ENCODE assay signal across 33 cellular contexts in the genomic region with DNA sequence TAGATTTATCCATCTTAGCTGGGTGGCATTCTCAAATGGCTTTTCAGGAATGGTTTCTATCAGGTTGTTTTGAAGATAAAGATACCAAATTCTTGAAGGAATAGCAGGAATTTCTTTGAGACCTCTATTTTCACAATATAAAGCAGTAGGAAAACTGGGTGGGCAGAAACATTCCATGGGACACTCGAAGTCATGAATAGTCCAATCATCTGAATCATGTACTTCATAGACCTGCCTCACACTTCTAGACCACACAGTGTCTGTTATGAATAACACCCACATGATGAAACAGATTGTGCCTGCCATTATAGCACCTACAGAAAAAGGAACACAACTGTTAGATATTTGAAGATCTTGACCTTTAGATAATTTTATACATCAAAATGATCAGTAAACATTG. TPM values are rescaled to one million over a fixed set of nuclear protein-coding genes. Genes with fewer than 3 reads are reported as not detected.
"Had no signal": no experiment of that assay in that cellular context is flagged by ENCODE, and none has a peak within 500 bp of the region (broad histone marks: within the 10 kb centered on the region; RNA-seq: fewer than 3 reads in every experiment).

No MANE protein-coding gene starts in this region.

- H3K36me3 Mint-ChIP-seq: mesothelial cell of epicardium; naive B cell; natural killer cell treated with Interleukin-12 subunit alpha and Interleukin-12 subunit beta and Interleukin-15 and Interleukin-18, amount 100 ng/mL, for 72 hours; stimulated activated effector memory CD8-positive, alpha-beta T cell treated with anti-CD3 and anti-CD28 coated beads, Interleukin-12 subunit alpha, Interleukin-12 subunit beta, amount 100 ng/mL, for 72 hours had no signal

- H3K27me3 ChIP-seq: heart right ventricle, left lung, pancreas, spleen, suprapubic skin, tibial artery, upper lobe of right lung had no signal

- DNase-seq: heart right ventricle; hippocampal formation; kidney; left colon; left lung; mesendoderm; naive B cell; pancreas; posterior cingulate gyrus; retina; right cardiac atrium; small intestine; spleen; stimulated activated CD4-positive, alpha-beta T cell treated with anti-CD3 and anti-CD28 coated beads, Interleukin-4, amount 100 ng/mL, for 24 hours; stimulated activated naive CD4-positive, alpha-beta T cell; tibial artery; upper lobe of right lung had no signal

- H3K4me3 Mint-ChIP-seq: mesothelial cell of epicardium; naive B cell; natural killer cell treated with Interleukin-12 subunit alpha and Interleukin-12 subunit beta and Interleukin-15 and Interleukin-18, amount 100 ng/mL, for 72 hours; stimulated activated effector memory CD8-positive, alpha-beta T cell treated with anti-CD3 and anti-CD28 coated beads, Interleukin-12 subunit alpha, Interleukin-12 subunit beta, amount 100 ng/mL, for 72 hours; stimulated activated naive CD8-positive, alpha-beta T cell treated with anti-CD3 and anti-CD28 coated beads, Interleukin-15, Interleukin-2, amounts not matched to agents 100 ng/mL and 50 ng/mL, for 24 hours had no signal

- H3K27ac Mint-ChIP-seq: mesothelial cell of epicardium; naive B cell; natural killer cell treated with Interleukin-12 subunit alpha and Interleukin-12 subunit beta and Interleukin-15 and Interleukin-18, amount 100 ng/mL, for 72 hours; stimulated activated effector memory CD8-positive, alpha-beta T cell treated with anti-CD3 and anti-CD28 coated beads, Interleukin-12 subunit alpha, Interleukin-12 subunit beta, amount 100 ng/mL, for 72 hours; stimulated activated naive CD8-positive, alpha-beta T cell treated with anti-CD3 and anti-CD28 coated beads, Interleukin-15, Interleukin-2, amounts not matched to agents 100 ng/mL and 50 ng/mL, for 24 hours had no signal

- H3K36me3 ChIP-seq: heart right ventricle, left lung, pancreas, prostate gland, spleen, suprapubic skin, thoracic aorta, tibial artery, upper lobe of right lung had no signal

- H3K27me3 Mint-ChIP-seq: natural killer cell treated with Interleukin-12 subunit alpha and Interleukin-12 subunit beta and Interleukin-15 and Interleukin-18, amount 100 ng/mL, for 72 hours; stimulated activated naive CD8-positive, alpha-beta T cell treated with anti-CD3 and anti-CD28 coated beads, Interleukin-15, Interleukin-2, amounts not matched to agents 100 ng/mL and 50 ng/mL, for 24 hours had no signal

- H3K9me3 Mint-ChIP-seq: naive B cell; natural killer cell treated with Interleukin-12 subunit alpha and Interleukin-12 subunit beta and Interleukin-15 and Interleukin-18, amount 100 ng/mL, for 72 hours; stimulated activated effector memory CD8-positive, alpha-beta T cell treated with anti-CD3 and anti-CD28 coated beads, Interleukin-12 subunit alpha, Interleukin-12 subunit beta, amount 100 ng/mL, for 72 hours; stimulated activated naive CD8-positive, alpha-beta T cell treated with anti-CD3 and anti-CD28 coated beads, Interleukin-15, Interleukin-2, amounts not matched to agents 100 ng/mL and 50 ng/mL, for 24 hours had no signal

- H3K4me1 ChIP-seq: left lung, pancreas, prostate gland, spleen, suprapubic skin, upper lobe of right lung had no signal

- H3K27ac ChIP-seq: heart right ventricle, pancreas, prostate gland, spleen, suprapubic skin, thoracic aorta, tibial artery, upper lobe of right lung had no signal

- H3K4me3 ChIP-seq: heart right ventricle, left lung, lung, pancreas, prostate gland, spleen, suprapubic skin, thoracic aorta, tibial artery, upper lobe of right lung had no signal

- ATAC-seq: heart right ventricle; left colon; left lung; natural killer cell treated with Interleukin-12 subunit alpha and Interleukin-12 subunit beta and Interleukin-15 and Interleukin-18, amount 100 ng/mL, for 72 hours; pancreas; right cardiac atrium; sciatic nerve; stimulated activated effector memory CD8-positive, alpha-beta T cell treated with anti-CD3 and anti-CD28 coated beads, Interleukin-12 subunit alpha, Interleukin-12 subunit beta, amount 100 ng/mL, for 72 hours; upper lobe of right lung had no signal

- H3K9me3 ChIP-seq: heart right ventricle, left lung, pancreas, prostate gland, spleen, suprapubic skin, thoracic aorta, tibial artery, upper lobe of right lung had no signal

- FAIRE-seq: islet of Langerhans, kidney, pancreas, small intestine, urothelium cell line had no signal

- H3K4me1 Mint-ChIP-seq: naive B cell; stimulated activated effector memory CD8-positive, alpha-beta T cell treated with anti-CD3 and anti-CD28 coated beads, Interleukin-12 subunit alpha, Interleukin-12 subunit beta, amount 100 ng/mL, for 72 hours had no signal

RNA-seq across cellular contexts. Expression of gene KERA, which starts 1.8 kb away (rescaled TPM):
- total RNA-seq: kidney; left colon; lower leg skin; mesothelial cell of epicardium; mononuclear cell; natural killer cell treated with Interleukin-12 subunit alpha and Interleukin-12 subunit beta and Interleukin-15 and Interleukin-18, amount 100 ng/mL, for 72 hours; osteoblast; pancreas; prostate gland; right cardiac atrium; spleen; subcutaneous adipose tissue; suprapubic skin; thoracic aorta; upper lobe of right lung had no signal
- polyA plus RNA-seq: heart right ventricle, lung, neural cell, pancreas, spleen had no signal

RNA-seq across cellular contexts. Expression of gene EPYC, which starts 51.2 kb away (rescaled TPM):
- total RNA-seq: heart right ventricle; kidney; left colon; lower leg skin; mesothelial cell of epicardium; mononuclear cell; natural killer cell treated with Interleukin-12 subunit alpha and Interleukin-12 subunit beta and Interleukin-15 and Interleukin-18, amount 100 ng/mL, for 72 hours; prostate gland; right cardiac atrium; sciatic nerve; spleen; subcutaneous adipose tissue; suprapubic skin; thoracic aorta; upper lobe of right lung had no signal
- polyA plus RNA-seq: heart right ventricle, neural cell, pancreas, small intestine had no signal

RNA-seq across cellular contexts. Expression of gene LUM, which starts 55.3 kb away (rescaled TPM):
- total RNA-seq: natural killer cell treated with Interleukin-12 subunit alpha and Interleukin-12 subunit beta and Interleukin-15 and Interleukin-18, amount 100 ng/mL, for 72 hours had no signal
